ENCODE assay signal across 8 cellular contexts in the genomic region with DNA sequence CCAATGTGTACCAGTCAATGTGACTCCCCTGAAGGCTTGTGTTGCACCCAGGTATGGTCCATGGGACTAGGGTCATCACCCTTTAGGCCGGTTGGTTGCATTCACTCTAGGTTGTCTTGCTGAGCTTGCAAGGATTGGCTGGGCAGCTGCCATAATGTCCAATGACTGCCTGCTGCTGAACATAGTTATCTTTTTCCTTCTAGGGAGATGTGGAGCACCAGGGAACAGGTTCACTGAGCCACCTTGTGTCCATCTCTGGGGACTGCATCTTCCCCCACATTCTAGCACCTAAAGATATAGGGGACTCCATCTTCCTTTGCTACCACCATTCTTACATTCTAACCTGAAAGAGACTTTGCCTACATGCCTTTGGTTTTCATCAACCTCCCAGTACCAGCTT.
DNase-seq lines count a peak whose midpoint lies in the region; TF ChIP-seq lines count a peak whose summit lies in the region.

No MANE protein-coding gene starts in this region.

- peak; percentile 51 for TF ChIP-seq CTCF in LNCAP (IDR thresholded peaks at IDR 0.05)

- DNase-seq in NCI-H1436 (lab: John Stamatoyannopoulos, UW) (peak; percentile 40), NCI-H1436 treated with DMSO at 0.1 percent for 48 hours (lab: John Stamatoyannopoulos, UW) (no peak), HCEC 1CT (peak; percentile 70), SHP77 (lab: John Stamatoyannopoulos, UW) (peak; percentile 29 to 46), amygdala (lab: John Stamatoyannopoulos, UW) (peak in 31 of 56 donors; percentile 8 to 71 (median 20)), inferior parietal cortex (ENCODE audit: extremely low spot score) (peak; percentile 61)
- peak; percentile 7 to 38 for DNase-seq in stimulated activated CD4-positive, alpha-beta T cell treated with anti-CD3 and anti-CD28 coated beads, Interleukin-15, amount 100 ng/mL, for 48 hours (ENCODE audit: low read depth in 2 of 2)
